ENCODE assay signal across 8 cellular contexts in the genomic region with DNA sequence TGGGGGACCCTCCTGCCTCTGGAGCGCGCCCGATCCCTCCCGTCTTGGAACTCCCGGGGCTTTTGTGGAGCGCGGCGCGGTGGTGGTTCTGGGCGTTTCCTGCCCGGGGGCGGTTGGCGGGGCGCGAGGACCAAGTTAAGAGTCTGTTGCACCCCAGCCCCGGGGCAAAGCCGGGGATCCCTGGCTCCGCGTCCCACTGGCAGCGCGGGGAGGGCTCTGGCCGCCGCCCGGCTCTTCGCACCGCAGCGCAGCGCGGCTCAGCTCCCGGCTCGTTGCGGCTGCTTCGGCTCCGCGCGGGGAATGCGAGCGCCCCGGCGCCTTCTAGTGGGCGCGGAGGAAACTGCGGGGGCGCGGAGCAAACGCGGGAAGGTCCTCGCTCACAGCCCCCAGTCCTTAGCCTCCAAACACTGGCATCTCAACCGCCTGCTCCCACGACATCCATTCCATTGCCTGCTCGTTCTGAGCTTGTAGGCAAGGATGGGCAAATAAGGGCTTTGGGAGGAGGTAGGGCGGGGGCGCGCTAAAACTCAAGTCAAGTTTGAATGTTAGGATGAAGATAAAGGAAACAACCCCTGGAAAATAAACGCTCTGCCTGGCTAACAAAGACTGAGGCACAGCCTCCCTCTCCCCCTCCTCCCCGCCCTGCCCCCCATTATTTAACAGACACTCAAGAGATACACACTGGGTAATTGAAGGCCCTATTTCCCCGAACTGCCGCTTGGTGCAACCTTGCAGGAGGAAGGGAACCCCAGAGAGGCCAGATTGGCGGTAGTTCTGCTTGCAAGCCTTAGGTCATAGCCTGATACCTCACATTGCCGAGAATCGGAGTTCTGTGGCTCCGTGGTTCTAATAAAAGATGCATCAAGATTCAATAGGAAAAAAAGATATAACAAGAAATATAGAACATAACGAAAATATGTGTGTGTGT. TPM values are rescaled to one million over a fixed set of nuclear protein-coding genes. Genes with fewer than 3 reads are reported as not detected.
DNase-seq lines count a peak whose midpoint lies in the region; ATAC-seq and TF ChIP-seq lines count a peak whose summit lies in the region.

A gene (minus strand): TSS at position 304 of the 928 bp plus-strand sequence. CDS start 1,069 bp downstream, outside the sequence.

- H3K4me3 Mint-ChIP-seq in activated naive CD8-positive, alpha-beta T cell, result peak within 1 kb of the TSS; percentile 81

- H3F3A ChIP-seq in Loucy (ENCODE audit: low read depth), result no peaks in the 10 kb centered on the region

- no peaks in the 10 kb centered on the region for H3K9me3 Mint-ChIP-seq in activated naive CD8-positive, alpha-beta T cell (ENCODE audit: low read depth)

- H3K36me3 Mint-ChIP-seq in activated naive CD8-positive, alpha-beta T cell, result no peaks in the 10 kb centered on the region

- H3K27me3 ChIP-seq in DND-41 (ENCODE audit: insufficient read depth, low read length, poor library complexity), result no peaks in the 10 kb centered on the region
- no peaks in the 10 kb centered on the region for H3K27me3 ChIP-seq in Loucy (ENCODE audit: insufficient read depth, low read length, poor library complexity, severe bottlenecking)
- H3K27me3 ChIP-seq in SJSA1 (replicated peaks), result peaks cover 34% of the 10 kb centered on the region
- peaks cover 8% of the 10 kb centered on the region for H3K27me3 ChIP-seq in parathyroid adenoma (ENCODE audit: control insufficient read depth, insufficient read depth, low read length)
- no peaks in the 10 kb centered on the region for H3K27me3 ChIP-seq in aorta (ENCODE audit: control insufficient read depth in 1 of 2, insufficient read depth in 2 of 2, low read length in 1 of 2)

- H3K9me3 ChIP-seq in DND-41 (ENCODE audit: insufficient read depth, low read length, severe bottlenecking) (no peaks in the 10 kb centered on the region), Loucy (ENCODE audit: insufficient read depth, low read depth, low read length) (no peaks in the 10 kb centered on the region), SJSA1 (replicated peaks) (no peaks in the 10 kb centered on the region), parathyroid adenoma (ENCODE audit: control insufficient read depth, low read length) (no peaks in the 10 kb centered on the region), aorta (ENCODE audit: control insufficient read depth, low read length) (no peaks in the 10 kb centered on the region)

- H3K79me2 ChIP-seq in DND-41 (ENCODE audit: insufficient read depth, low read length) (no peaks in the 10 kb centered on the region), Loucy (ENCODE audit: insufficient read depth, low read length) (no peaks in the 10 kb centered on the region), parathyroid adenoma (no peaks in the 10 kb centered on the region)

- H3K4me2 ChIP-seq in DND-41 (ENCODE audit: insufficient read depth, low read length) (no peak within 1 kb of the TSS), Loucy (ENCODE audit: low read depth, low read length, poor library complexity, severe bottlenecking) (peak within 1 kb of the TSS; percentile 90), parathyroid adenoma (ENCODE audit: low read length) (peak within 1 kb of the TSS; percentile 93)

- H3K36me3 ChIP-seq in DND-41 (ENCODE audit: insufficient read depth, low read length) (no peaks in the 10 kb centered on the region), Loucy (ENCODE audit: insufficient read depth, low read length) (no peaks in the 10 kb centered on the region), SJSA1 (peaks cover 45% of the 10 kb centered on the region), parathyroid adenoma (ENCODE audit: control insufficient read depth, insufficient read depth, low read length) (no peaks in the 10 kb centered on the region), aorta (ENCODE audit: control insufficient read depth in 1 of 2, insufficient read depth in 2 of 2, low read length in 1 of 2) (no peaks in the 10 kb centered on the region)

- TF ChIP-seq CTCF in DND-41 (IDR thresholded peaks at IDR 0.05; ENCODE audit: borderline replicate concordance, extremely low read depth, low read length, poor library complexity, severe bottlenecking) (peak; percentile 49), Loucy (conservative IDR thresholded peaks at IDR 0.05; ENCODE audit: low read length) (peak; percentile 77), parathyroid adenoma (IDR thresholded peaks at IDR 0.05) (peak; percentile 91)

- H3K9ac ChIP-seq in DND-41 (ENCODE audit: low read depth, low read length) (no peak within 1 kb of the TSS), Loucy (ENCODE audit: low read depth, low read length, poor library complexity, severe bottlenecking) (peak within 1 kb of the TSS; percentile 59), parathyroid adenoma (no peak within 1 kb of the TSS)

- H2AFZ ChIP-seq in DND-41 (ENCODE audit: low read depth, low read length) (no peak within 1 kb of the TSS), Loucy (ENCODE audit: low read length) (peak within 1 kb of the TSS; percentile 98), parathyroid adenoma (peak within 1 kb of the TSS; percentile 68)

- H3K4me1 Mint-ChIP-seq in activated naive CD8-positive, alpha-beta T cell (ENCODE audit: low read depth), result peaks cover 9% of the 10 kb centered on the region

- WGBS in aorta, 2 donors, result 3% methylated on average over 60 to 63 of the region's 63 CpGs

- H3K4me3 ChIP-seq in DND-41 (ENCODE audit: low read depth in 1 of 2, low read length in 2 of 2) (no peak within 1 kb of the TSS), Loucy (ENCODE audit: low read length, poor library complexity, severe bottlenecking) (peak within 1 kb of the TSS; percentile 67), SJSA1 (peak within 1 kb of the TSS; percentile 58), parathyroid adenoma (ENCODE audit: low read depth, low read length) (peak within 1 kb of the TSS; percentile 47), aorta (ENCODE audit: low read length in 2 of 2) (peak within 1 kb of the TSS; percentile 15 to 75)

- ATAC-seq in DND-41 (ENCODE audit: insufficient read depth, low read depth) (peak; percentile 50; the same call in 2 of the 3 replicates), GM21717 (IDR thresholded peaks at IDR 0.05; ENCODE audit: unreplicated experiment) (peak; percentile 84), aorta (ENCODE audit: low FRiP score) (peak; percentile 88)

- H3K9me2 ChIP-seq in Loucy (replicated peaks; ENCODE audit: low read depth, low read length), result no peaks in the 10 kb centered on the region

- intact Hi-C loops in cardiac septum (cut with DNase I) (no loop called here), aorta (cut with DNase I) (no loop called here)

- H3K4me1 ChIP-seq in DND-41 (ENCODE audit: insufficient read depth, low read length) (no peaks in the 10 kb centered on the region), Loucy (ENCODE audit: insufficient read depth, low read length, poor library complexity, severe bottlenecking) (peaks cover 5% of the 10 kb centered on the region), SJSA1 (replicated peaks) (peaks cover 27% of the 10 kb centered on the region), parathyroid adenoma (no peaks in the 10 kb centered on the region), aorta (ENCODE audit: control insufficient read depth in 1 of 2, insufficient read depth in 2 of 2, low read length in 2 of 2) (no peaks in the 10 kb centered on the region)

- peaks cover 27% of the 10 kb centered on the region for H3K27me3 Mint-ChIP-seq in activated naive CD8-positive, alpha-beta T cell

- H3K27ac Mint-ChIP-seq in activated naive CD8-positive, alpha-beta T cell, result no peak within 1 kb of the TSS

- DNase-seq in DND-41 (peak; percentile 22), SJSA1 (ENCODE audit: low read depth in 1 of 2, low spot score in 2 of 2) (peak; percentile 100), cardiac septum (ENCODE audit: low spot score) (peak; percentile 85), aorta (peak in 1 of 2 donors; percentile 91)

- H3K27ac ChIP-seq in DND-41 (ENCODE audit: low read length) (no peak within 1 kb of the TSS), SJSA1 (peak within 1 kb of the TSS; percentile 40), parathyroid adenoma (no peak within 1 kb of the TSS), aorta (ENCODE audit: low read depth in 1 of 2, low read length in 2 of 2) (no peak within 1 kb of the TSS)

- no peaks in the 10 kb centered on the region for H4K20me1 ChIP-seq in DND-41 (ENCODE audit: insufficient read depth, low read length)
- no peaks in the 10 kb centered on the region for H4K20me1 ChIP-seq in Loucy (ENCODE audit: insufficient read depth, low read length, poor library complexity, severe bottlenecking)

RNA-seq across cellular contexts. Expression of the gene that starts here (rescaled TPM):
- 841 and 950 TPM in 2 replicates for total RNA-seq in SJSA1 (2014; rRNA removed; shearing (Covaris generic))
- total RNA-seq in cardiac septum (11.1 TPM), aorta (1 to 10 TPM; 5.9 to 6.5 TPM)
- 1 to 10 TPM; 1.0 to 2.9 TPM for polyA plus RNA-seq in aorta

Comparison
In these comparisons a context has a peak if more than half of its experiments do, and no peak if none do; other contexts are left out.
1. RNA of the gene that starts here (total RNA-seq): 841 to 950 TPM in SJSA1; 11.1 TPM in cardiac septum (single experiment) and 5.9 to 6.5 TPM in aorta; every median in the first group is over 10 times any median in the second.
2. H3K4me3 ChIP-seq: peak in Loucy (single experiment), SJSA1 (single experiment), parathyroid adenoma (single experiment) and aorta (2 of 2); none in DND-41 (0 of 2).
3. Peak in every context shown above with its lines, with median percentiles within 50 percentile points of each other: ATAC-seq and CTCF ChIP-seq.